16 cellular contexts compared by ENCODE assay signal in genomic region chr10:29600067-29600466, GRCh38. TPM values are rescaled to one million over a fixed set of nuclear protein-coding genes. Genes with fewer than 3 reads are reported as not detected.
DNase-seq lines count a peak whose midpoint lies in the region; ATAC-seq, FAIRE-seq and TF ChIP-seq lines count a peak whose summit lies in the region.
"Had no signal": no experiment of that assay in that cellular context is flagged by ENCODE, and none has a peak within 500 bp of the region (broad histone marks: within the 10 kb centered on the region; RNA-seq: fewer than 3 reads in every experiment).

No MANE protein-coding gene starts in this region.

- H3K4me3 Mint-ChIP-seq in activated T-cell treated with anti-CD3 and anti-CD28 coated beads, Interleukin-2, amount 50 U/mL, for 72 hours: no peak overlapping the region
- H3K4me3 Mint-ChIP-seq in activated T-cell treated with anti-CD3 and anti-CD28 coated beads, Interleukin-2, amount 50 U/mL, for 24 hours: no peak overlapping the region

- peaks cover 7% of the 10 kb centered on the region for H3K79me2 ChIP-seq in keratinocyte (ENCODE audit: control insufficient read depth, insufficient read depth, low read length)

- DNase-seq in activated T-cell treated with anti-CD3 and anti-CD28 coated beads, Interleukin-2, amount 50 U/mL, for 72 hours: no peak
- DNase-seq in activated T-cell treated with anti-CD3 and anti-CD28 coated beads, Interleukin-2, amount 50 U/mL, for 24 hours: no peak
- DNase-seq in ascending aorta (ENCODE audit: low spot score in 2 of 2) (peak in 1 of 2 donors; percentile 37), keratinocyte (ENCODE audit: low read depth, low spot score) (peak; percentile 69), testis (no peak), CD1c-positive myeloid dendritic cell (ENCODE audit: extremely low spot score) (no peak)
- DNase-seq in central memory CD4-positive, alpha-beta T cell: no peak
- DNase-seq in stimulated activated CD4-positive, alpha-beta T cell treated with anti-CD3 and anti-CD28 coated beads, Interleukin-4, amount 100 ng/mL, for 24 hours: no peak
- DNase-seq: activated CD4-positive, CD25-positive, alpha-beta regulatory T cell; GDM1; head of caudate nucleus; Kasumi-1; NCI-H1694; NCI-H510A treated with DMSO at 0.1 percent for 48 hours; OCI-M1 had no signal

- peak; percentile 46 to 60 for ATAC-seq in activated T-cell treated with anti-CD3 and anti-CD28 coated beads, Interleukin-2, amount 50 U/mL, for 72 hours (replicated peaks in 1 of 2)

- dilution Hi-C loops in keratinocyte (cut with MboI; ENCODE audit: extremely low pct_ligation_motif_present, low sequenced_read_pairs): no loop called here

- no peak for TF ChIP-seq POLR2A in testis (IDR thresholded peaks at IDR 0.05)

- H3K36me3 Mint-ChIP-seq in activated T-cell treated with anti-CD3 and anti-CD28 coated beads, Interleukin-2, amount 50 U/mL, for 72 hours (ENCODE audit: insufficient read depth in 2 of 2): no peaks in the 10 kb centered on the region
- no peaks in the 10 kb centered on the region for H3K36me3 Mint-ChIP-seq in activated T-cell treated with anti-CD3 and anti-CD28 coated beads, Interleukin-2, amount 50 U/mL, for 24 hours (ENCODE audit: low read depth)

- H3K27me3 ChIP-seq in ascending aorta: no peaks in the 10 kb centered on the region
- H3K27me3 ChIP-seq in keratinocyte (ENCODE audit: control insufficient read depth, extremely low read depth, insufficient read depth, low read length): no peaks in the 10 kb centered on the region
- H3K27me3 ChIP-seq in testis: no peaks in the 10 kb centered on the region
- H3K27me3 ChIP-seq: ovary had no signal

- intact Hi-C loops in ascending aorta (cut with DNase I) (loop anchor here (5.0 kb wide), 1 partner anchor 47 kb away; no protein-coding TSS in a partner anchor), testis (cut with DNase I; ENCODE audit: low total_unique reads) (no loop called here)

- no peak overlapping the region for H3K4me3 ChIP-seq in ascending aorta
- H3K4me3 ChIP-seq in keratinocyte (ENCODE audit: control insufficient read depth in 2 of 3, extremely low read depth in 1 of 3, insufficient read depth in 2 of 3, low read depth in 1 of 3, low read length in 3 of 3): no peak overlapping the region
- no peak overlapping the region for H3K4me3 ChIP-seq in testis

- peak; percentile 74 for FAIRE-seq in keratinocyte (lab: Jason Lieb, UNC)

- H3K9me1 ChIP-seq in keratinocyte (ENCODE audit: control insufficient read depth, extremely low read depth, insufficient read depth, low read length): no peaks in the 10 kb centered on the region

- H2AFZ ChIP-seq in keratinocyte (ENCODE audit: control insufficient read depth, low read length): no peak overlapping the region

- no peak overlapping the region for H3K27ac Mint-ChIP-seq in activated T-cell treated with anti-CD3 and anti-CD28 coated beads, Interleukin-2, amount 50 U/mL, for 72 hours
- no peak overlapping the region for H3K27ac Mint-ChIP-seq in activated T-cell treated with anti-CD3 and anti-CD28 coated beads, Interleukin-2, amount 50 U/mL, for 24 hours

- H3K27ac ChIP-seq in ascending aorta (peak overlapping the region; percentile 79 to 87), keratinocyte (ENCODE audit: control insufficient read depth, insufficient read depth, low read length) (peak overlapping the region; percentile 71), testis (peak overlapping the region; percentile 85 to 90)

- peaks cover 0 to 4% of the 10 kb centered on the region in 2 donors for H3K36me3 ChIP-seq in ascending aorta
- H3K36me3 ChIP-seq in keratinocyte (ENCODE audit: control insufficient read depth in 2 of 2, extremely low read depth in 1 of 2, insufficient read depth in 2 of 2, low read length in 2 of 2): peaks cover 0 to 3% of the 10 kb centered on the region in 2 experiments
- H3K36me3 ChIP-seq in testis (ENCODE audit: low read depth, missing control alignments): no peaks in the 10 kb centered on the region
- H3K36me3 ChIP-seq: ovary had no signal

- peak overlapping the region; percentile 34 for H3K4me2 ChIP-seq in keratinocyte (ENCODE audit: control insufficient read depth, extremely low read depth, insufficient read depth, low read depth, low read length)

- H3K9me3 ChIP-seq in ascending aorta (no peaks in the 10 kb centered on the region), keratinocyte (ENCODE audit: control insufficient read depth, low read depth, low read length) (no peaks in the 10 kb centered on the region), testis (no peaks in the 10 kb centered on the region)
- H3K9me3 ChIP-seq: ovary had no signal

- H3K4me1 ChIP-seq in ascending aorta (peaks cover 4 to 62% of the 10 kb centered on the region in 2 donors), keratinocyte (ENCODE audit: control insufficient read depth, extremely low read depth, insufficient read depth, low read length) (peaks cover 23% of the 10 kb centered on the region), testis (peaks cover 33% of the 10 kb centered on the region)

- no peak overlapping the region for H3K9ac ChIP-seq in keratinocyte (ENCODE audit: control insufficient read depth, extremely low read depth, insufficient read depth, low read length)

- H3K9me3 Mint-ChIP-seq in activated T-cell treated with anti-CD3 and anti-CD28 coated beads, Interleukin-2, amount 50 U/mL, for 72 hours: no peaks in the 10 kb centered on the region
- H3K9me3 Mint-ChIP-seq in activated T-cell treated with anti-CD3 and anti-CD28 coated beads, Interleukin-2, amount 50 U/mL, for 24 hours: no peaks in the 10 kb centered on the region

- H3K4me1 Mint-ChIP-seq in activated T-cell treated with anti-CD3 and anti-CD28 coated beads, Interleukin-2, amount 50 U/mL, for 72 hours (ENCODE audit: low read depth): peaks cover 4% of the 10 kb centered on the region
- H3K4me1 Mint-ChIP-seq in activated T-cell treated with anti-CD3 and anti-CD28 coated beads, Interleukin-2, amount 50 U/mL, for 24 hours (ENCODE audit: low read depth): peaks cover 9% of the 10 kb centered on the region

- no peaks in the 10 kb centered on the region for H4K20me1 ChIP-seq in keratinocyte (ENCODE audit: control insufficient read depth, extremely low read depth, insufficient read depth, low read length)

- WGBS in testis, 2 donors: 90 to 96% methylated on average over 2 of the region's 2 CpGs

- no peaks in the 10 kb centered on the region for H3K27me3 Mint-ChIP-seq in activated T-cell treated with anti-CD3 and anti-CD28 coated beads, Interleukin-2, amount 50 U/mL, for 72 hours (ENCODE audit: low read depth)
- no peaks in the 10 kb centered on the region for H3K27me3 Mint-ChIP-seq in activated T-cell treated with anti-CD3 and anti-CD28 coated beads, Interleukin-2, amount 50 U/mL, for 24 hours

- no peak for TF ChIP-seq CTCF in ascending aorta (IDR thresholded peaks at IDR 0.05)
- no peak for TF ChIP-seq CTCF in keratinocyte (optimal IDR thresholded peaks at IDR 0.05 in 1 of 3, IDR thresholded peaks at IDR 0.05 in 1 of 3, conservative IDR thresholded peaks at IDR 0.05 in 1 of 3; ENCODE audit: extremely low read depth in 1 of 3, insufficient read depth in 2 of 3, low read length in 3 of 3)
- TF ChIP-seq CTCF in testis (IDR thresholded peaks at IDR 0.05): no peak

RNA-seq across cellular contexts. Expression of gene SVIL, which starts 34.7 kb away (rescaled TPM):
- total RNA-seq in activated T-cell treated with anti-CD3 and anti-CD28 coated beads, Interleukin-2, amount 50 U/mL, for 72 hours: 10 to 100 TPM; 12.2 to 14.2 TPM
- 94.7 TPM for total RNA-seq in ascending aorta
- 12.0 to 24.0 TPM (median 16.2 TPM) in 3 replicates for polyA plus RNA-seq in keratinocyte
- 54.2 TPM for polyA plus RNA-seq in keratinocyte (2011; ENCODE audit: low read depth)
- 14.1 and 14.5 TPM in 2 replicates for polyA plus RNA-seq in keratinocyte (2011; cell fraction: cytosol; rRNA removed)
- 54.5 and 61.4 TPM in 2 replicates for polyA plus RNA-seq in keratinocyte (2011; cell fraction: nucleus; rRNA removed)
- 21.1 and 27.6 TPM in 2 replicates for polyA plus RNA-seq in keratinocyte (2012; ENCODE audit: low replicate concordance)
- polyA minus RNA-seq in keratinocyte: 23.1 to 93.4 TPM (median 35.1 TPM) in 3 replicates
- 29.7 TPM for polyA minus RNA-seq in keratinocyte (2011; cell fraction: cytosol; rRNA and poly(A)+ RNA removed)
- 54.7 and 104 TPM in 2 replicates for polyA minus RNA-seq in keratinocyte (2011; cell fraction: nucleus; rRNA and poly(A)+ RNA removed)
- total RNA-seq in testis: 10 to 100 TPM; 63.1 to 67.6 TPM
- 44.7 TPM for polyA plus RNA-seq in testis (ENCODE audit: insufficient read depth, low read depth, low replicate concordance)
